In the genomic region with DNA sequence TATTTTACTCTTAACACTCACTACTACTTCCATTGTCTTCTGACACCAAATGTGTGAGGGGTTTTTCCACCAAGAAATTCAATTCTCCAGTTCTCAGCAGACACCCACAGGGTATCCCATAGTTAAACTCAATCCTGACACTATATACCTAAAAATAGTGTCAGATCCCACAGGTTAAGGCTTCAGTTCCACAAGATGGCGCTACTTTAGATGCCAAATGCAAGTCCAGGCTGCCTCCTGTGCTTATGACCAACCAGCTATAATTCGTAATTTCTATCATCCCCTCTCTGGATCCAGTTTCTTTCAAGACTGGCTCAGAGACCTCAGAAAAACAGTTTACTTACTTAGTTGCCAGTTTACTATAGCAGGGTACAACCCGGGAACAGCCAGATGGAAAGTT, we compare ENCODE assay signal across 10 cellular contexts.
DNase-seq lines count a peak whose midpoint lies in the region; ATAC-seq and TF ChIP-seq lines count a peak whose summit lies in the region.
"Had no signal": no experiment of that assay in that cellular context is flagged by ENCODE, and none has a peak within 500 bp of the region (broad histone marks: within the 10 kb centered on the region; RNA-seq: fewer than 3 reads in every experiment).

No MANE protein-coding gene starts in this region.

- H3K36me3 ChIP-seq in SJCRH30: no peaks in the 10 kb centered on the region
- H3K36me3 ChIP-seq: tibial nerve had no signal

- H3K27me3 ChIP-seq in SJCRH30: no peaks in the 10 kb centered on the region
- H3K27me3 ChIP-seq: tibial nerve had no signal

- no peak overlapping the region for H3K4me3 Mint-ChIP-seq in glutamatergic neuron (ENCODE audit: unreplicated experiment)
- H3K4me3 Mint-ChIP-seq in effector memory CD8-positive, alpha-beta T cell: no peak overlapping the region

- H3K9me3 Mint-ChIP-seq in glutamatergic neuron (ENCODE audit: unreplicated experiment): no peaks in the 10 kb centered on the region
- peaks cover 0 to 3% of the 10 kb centered on the region in 2 donors for H3K9me3 Mint-ChIP-seq in effector memory CD8-positive, alpha-beta T cell

- no peaks in the 10 kb centered on the region for H3K4me1 Mint-ChIP-seq in glutamatergic neuron (ENCODE audit: low read depth, unreplicated experiment)
- H3K4me1 Mint-ChIP-seq in effector memory CD8-positive, alpha-beta T cell (ENCODE audit: low read depth in 2 of 2): no peaks in the 10 kb centered on the region

- no peak overlapping the region for H3K27ac ChIP-seq in SJCRH30
- H3K27ac ChIP-seq: tibial nerve had no signal

- H3K36me3 Mint-ChIP-seq in glutamatergic neuron (ENCODE audit: unreplicated experiment): no peaks in the 10 kb centered on the region
- H3K36me3 Mint-ChIP-seq in effector memory CD8-positive, alpha-beta T cell (ENCODE audit: insufficient read depth): no peaks in the 10 kb centered on the region

- H3K27ac Mint-ChIP-seq in glutamatergic neuron (ENCODE audit: unreplicated experiment): no peak overlapping the region
- no peak overlapping the region for H3K27ac Mint-ChIP-seq in effector memory CD8-positive, alpha-beta T cell

- H3K27me3 Mint-ChIP-seq in glutamatergic neuron (ENCODE audit: unreplicated experiment): peaks cover 1% of the 10 kb centered on the region
- H3K27me3 Mint-ChIP-seq in effector memory CD8-positive, alpha-beta T cell: no peaks in the 10 kb centered on the region

- H3K4me3 ChIP-seq in SJCRH30: no peak overlapping the region
- H3K4me3 ChIP-seq: tibial nerve had no signal

- no peaks in the 10 kb centered on the region for H3K9me3 ChIP-seq in SJCRH30 (replicated peaks)
- H3K9me3 ChIP-seq: tibial nerve had no signal

- no peaks in the 10 kb centered on the region for H3K4me1 ChIP-seq in SJCRH30
- H3K4me1 ChIP-seq: tibial nerve had no signal

- ATAC-seq in GM21515 (IDR thresholded peaks at IDR 0.05; ENCODE audit: unreplicated experiment) (no peak), HG03521 (IDR thresholded peaks at IDR 0.05; ENCODE audit: unreplicated experiment) (no peak)
- no peak for ATAC-seq in effector memory CD8-positive, alpha-beta T cell (replicated peaks)

- peak; percentile 59 for TF ChIP-seq CTCF in glutamatergic neuron (IDR thresholded peaks at IDR 0.05; ENCODE audit: partially characterized antibody, unreplicated experiment)

- DNase-seq in AML-193 (lab: John Stamatoyannopoulos, UW) (peak; percentile 12 to 26), HK-2 (ENCODE audit: unreplicated experiment) (peak; percentile 3), SJCRH30 (peak; percentile 30 to 58), glutamatergic neuron (peak; percentile 16)
- no peak for DNase-seq in activated CD4-positive, CD25-positive, alpha-beta regulatory T cell (lab: John Stamatoyannopoulos, UW)
- DNase-seq in effector memory CD8-positive, alpha-beta T cell: no peak
- DNase-seq: NCI-H2029 treated with DMSO at 0.1 percent for 48 hours had no signal

Comparison
In these comparisons a context has a peak if more than half of its experiments do, and no peak if none do; other contexts are left out.
1. DNase-seq: peak in AML-193 (2 of 2), HK-2 (single experiment), SJCRH30 (2 of 2) and glutamatergic neuron (single experiment); none in activated CD4-positive, CD25-positive, alpha-beta regulatory T cell (0 of 4) and effector memory CD8-positive, alpha-beta T cell (0 of 3).